Comparison of ENCODE assay signal across 17 cellular contexts in genomic region chr4:3681191-3681590, GRCh38.
"Had no signal": no experiment of that assay in that cellular context is flagged by ENCODE, and none has a peak within 500 bp of the region (broad histone marks: within the 10 kb centered on the region; RNA-seq: fewer than 3 reads in every experiment).

No MANE protein-coding gene starts in this region.

- H3K4me1 ChIP-seq: colonic mucosa, heart left ventricle had no signal

- H3K4me3 ChIP-seq: cardiac muscle cell, colonic mucosa, heart left ventricle, thyroid gland had no signal

- H3K4me1 Mint-ChIP-seq: naive B cell had no signal

- DNase-seq: cerebellar nuclear complex; colonic mucosa; dermis blood vessel endothelial cell; erythroblast; foreskin melanocyte; hippocampal formation; kidney glomerular epithelial cell; mesendoderm; naive B cell; small intestine; stimulated activated CD4-positive, alpha-beta T cell treated with anti-CD3 and anti-CD28 coated beads, Interleukin-2, amount 100 ng/mL, for 48 hours; stimulated activated naive CD4-positive, alpha-beta T cell treated with Interleukin-2 at 50 U/mL for 16 hours; thyroid gland had no signal

- ATAC-seq: heart left ventricle, left lobe of liver had no signal

- H3K4me3 Mint-ChIP-seq: naive B cell, nephron had no signal

- H3K9me3 ChIP-seq: colonic mucosa, heart left ventricle, thyroid gland had no signal

- H3K36me3 Mint-ChIP-seq: naive B cell had no signal

- H3K9me3 Mint-ChIP-seq: nephron had no signal

- H3K27me3 ChIP-seq: cardiac muscle cell, thyroid gland had no signal

- H3K27ac Mint-ChIP-seq: nephron had no signal

- H3K27ac ChIP-seq: cardiac muscle cell, colonic mucosa, heart left ventricle, thyroid gland had no signal

- H3K36me3 ChIP-seq: cardiac muscle cell, colonic mucosa, heart left ventricle, thyroid gland had no signal
